In the genomic region with DNA sequence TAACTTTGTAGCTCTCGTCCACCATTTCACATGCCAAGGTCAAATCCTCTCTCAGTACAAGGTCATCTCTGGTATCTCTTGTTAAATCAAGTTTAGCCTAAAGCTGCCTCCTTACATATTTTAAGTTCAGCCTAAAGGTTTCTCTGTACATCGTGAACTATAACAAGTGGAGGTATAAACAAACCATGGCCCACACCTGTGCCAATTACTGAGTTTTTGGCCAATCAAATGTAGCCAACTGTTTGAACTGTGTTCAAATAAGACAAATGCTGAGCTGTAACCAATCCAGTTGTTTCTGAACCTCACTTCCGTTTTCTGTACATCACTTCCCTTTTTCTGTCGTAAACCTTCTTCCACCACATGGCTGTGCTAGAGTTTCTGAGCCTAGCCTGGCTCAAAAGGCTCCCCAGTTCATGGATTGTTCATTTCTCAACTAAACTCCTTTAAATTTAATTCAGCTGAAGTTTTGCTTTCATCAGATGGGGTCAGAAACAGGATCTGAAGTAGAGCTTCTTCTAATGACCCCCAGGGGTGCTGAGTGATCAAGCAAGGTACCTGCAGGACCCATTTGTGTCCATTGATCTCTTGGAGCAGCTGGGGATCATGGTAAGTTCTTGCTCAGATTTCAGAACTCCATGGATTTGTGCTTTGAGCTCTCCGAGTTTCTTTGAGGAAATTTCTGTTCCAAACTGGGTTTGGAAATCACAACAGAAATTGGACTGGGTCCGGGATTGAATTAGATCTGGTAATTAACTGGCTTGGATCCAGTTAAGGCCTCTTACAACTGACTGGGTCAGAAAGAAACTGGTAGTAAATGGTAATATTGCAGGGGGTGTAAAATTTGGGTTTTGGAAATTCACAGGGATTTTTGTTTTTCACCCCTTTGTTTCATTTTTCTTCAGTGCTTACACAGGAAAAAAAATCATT, we compare ENCODE assay signal across 9 cellular contexts. TPM values are rescaled to one million over a fixed set of nuclear protein-coding genes. Genes with fewer than 3 reads are reported as not detected.
DNase-seq lines count a peak whose midpoint lies in the region; ATAC-seq and TF ChIP-seq lines count a peak whose summit lies in the region.
"Had no signal": no experiment of that assay in that cellular context is flagged by ENCODE, and none has a peak within 500 bp of the region (broad histone marks: within the 10 kb centered on the region; RNA-seq: fewer than 3 reads in every experiment).

No MANE protein-coding gene starts in this region.

- peak; percentile 80 for ATAC-seq in GM18499 (IDR thresholded peaks at IDR 0.05; ENCODE audit: insufficient read depth, unreplicated experiment)

- H3K27ac ChIP-seq in neutrophil (peak overlapping the region; percentile 89), dorsolateral prefrontal cortex (no peak overlapping the region)

- peaks cover 18% of the 10 kb centered on the region; the same call in 1 of the 2 replicates for H3K36me3 ChIP-seq in HAP-1 (replicated peaks)
- H3K36me3 ChIP-seq in neutrophil, result no peaks in the 10 kb centered on the region

- DNase-seq in HAP-1 (ENCODE audit: low spot score in 2 of 2), result peak; percentile 54 to 87
- peak; percentile 14 for DNase-seq in NCI-H2029 treated with DMSO at 0.1 percent for 48 hours (lab: John Stamatoyannopoulos, UW)
- DNase-seq in activated T-helper 1 cell treated with anti-CD3 and anti-CD28 coated beads, Interleukin-12 subunit alpha, Interleukin-12 subunit beta, Interleukin-2, Interleukin-4 antibody, amounts not matched to agents 30 ng/mL and 10 ng/mL and 1 ng/mL, durations not matched to agents 14 hours and 24 hours and 36 hours (ENCODE audit: low spot score), result peak; percentile 38
- no peak for DNase-seq in dorsolateral prefrontal cortex
- DNase-seq in midbrain (lab: John Stamatoyannopoulos, UW), result no peak
- DNase-seq in amygdala (lab: John Stamatoyannopoulos, UW), result no peak

- H3K4me1 ChIP-seq in HAP-1 (peaks cover 16% of the 10 kb centered on the region), neutrophil (ENCODE audit: control insufficient read depth in 1 of 2, insufficient read depth in 1 of 2, low read depth in 1 of 2, low read length in 1 of 2) (peaks cover 25 to 27% of the 10 kb centered on the region in 2 experiments)

- H3K27me3 ChIP-seq in HAP-1 (ENCODE audit: low read depth) (no peaks in the 10 kb centered on the region), neutrophil (no peaks in the 10 kb centered on the region), dorsolateral prefrontal cortex (no peaks in the 10 kb centered on the region)

- H3K9me3 ChIP-seq in HAP-1, result no peaks in the 10 kb centered on the region
- no peaks in the 10 kb centered on the region for H3K9me3 ChIP-seq in neutrophil

- in situ Hi-C loops in HAP-1 (cut with MboI; ENCODE audit: low sequenced_read_pairs), result no loop called here

- H3K9me3 Mint-ChIP-seq in activated T-helper 1 cell treated with anti-CD3 and anti-CD28 coated beads, Interleukin-12 subunit alpha, Interleukin-12 subunit beta, Interleukin-2, Interleukin-4 antibody, amounts not matched to agents 30 ng/mL and 10 ng/mL and 1 ng/mL, durations not matched to agents 14 hours and 24 hours and 36 hours, result peaks cover 3% of the 10 kb centered on the region

- intact Hi-C loops in activated T-helper 1 cell treated with anti-CD3 and anti-CD28 coated beads, Interleukin-12 subunit alpha, Interleukin-12 subunit beta, Interleukin-2, Interleukin-4 antibody, amounts not matched to agents 30 ng/mL and 10 ng/mL and 1 ng/mL, durations not matched to agents 14 hours and 24 hours and 36 hours (cut with micrococcal nuclease), result loop anchor here (1.0 to 5.0 kb wide), 5 partner anchors 11 to 412 kb away; partner anchors contain the start of genes ANP32B, NANS, NCBP1 and TRMO
- intact Hi-C loops in dorsolateral prefrontal cortex (cut with DNase I), result no loop called here

- H3K27ac Mint-ChIP-seq in activated T-helper 1 cell treated with anti-CD3 and anti-CD28 coated beads, Interleukin-12 subunit alpha, Interleukin-12 subunit beta, Interleukin-2, Interleukin-4 antibody, amounts not matched to agents 30 ng/mL and 10 ng/mL and 1 ng/mL, durations not matched to agents 14 hours and 24 hours and 36 hours, result peak overlapping the region; percentile 86

- peak overlapping the region; percentile 87 for H3K4me3 Mint-ChIP-seq in activated T-helper 1 cell treated with anti-CD3 and anti-CD28 coated beads, Interleukin-12 subunit alpha, Interleukin-12 subunit beta, Interleukin-2, Interleukin-4 antibody, amounts not matched to agents 30 ng/mL and 10 ng/mL and 1 ng/mL, durations not matched to agents 14 hours and 24 hours and 36 hours

- peaks cover 6% of the 10 kb centered on the region for H3K27me3 Mint-ChIP-seq in activated T-helper 1 cell treated with anti-CD3 and anti-CD28 coated beads, Interleukin-12 subunit alpha, Interleukin-12 subunit beta, Interleukin-2, Interleukin-4 antibody, amounts not matched to agents 30 ng/mL and 10 ng/mL and 1 ng/mL, durations not matched to agents 14 hours and 24 hours and 36 hours (ENCODE audit: insufficient read depth)

- H3K4me1 Mint-ChIP-seq in activated T-helper 1 cell treated with anti-CD3 and anti-CD28 coated beads, Interleukin-12 subunit alpha, Interleukin-12 subunit beta, Interleukin-2, Interleukin-4 antibody, amounts not matched to agents 30 ng/mL and 10 ng/mL and 1 ng/mL, durations not matched to agents 14 hours and 24 hours and 36 hours (ENCODE audit: low read depth), result peaks cover 41% of the 10 kb centered on the region

- peaks cover 26% of the 10 kb centered on the region for H3K36me3 Mint-ChIP-seq in activated T-helper 1 cell treated with anti-CD3 and anti-CD28 coated beads, Interleukin-12 subunit alpha, Interleukin-12 subunit beta, Interleukin-2, Interleukin-4 antibody, amounts not matched to agents 30 ng/mL and 10 ng/mL and 1 ng/mL, durations not matched to agents 14 hours and 24 hours and 36 hours (ENCODE audit: low read depth)

- H3K4me3 ChIP-seq in HAP-1 (peak overlapping the region; percentile 50), neutrophil (ENCODE audit: low read depth in 1 of 2, low read length in 1 of 2) (peak overlapping the region; percentile 37 to 42), dorsolateral prefrontal cortex (peak overlapping the region in 9 of 59 donors; percentile 7 to 38 (median 22))
- H3K4me3 ChIP-seq: lung had no signal

- TF ChIP-seq CTCF in neutrophil (IDR thresholded peaks at IDR 0.05) (peak; percentile 58), dorsolateral prefrontal cortex (IDR thresholded peaks at IDR 0.05 in 54 of 56, conservative IDR thresholded peaks at IDR 0.05 in 2 of 56; ENCODE audit: low read depth in 1 of 56, partially characterized antibody in 56 of 56) (no peak)

RNA-seq across cellular contexts. Expression of gene NANS, which starts 11.0 kb away (rescaled TPM):
- total RNA-seq in activated T-helper 1 cell treated with anti-CD3 and anti-CD28 coated beads, Interleukin-12 subunit alpha, Interleukin-12 subunit beta, Interleukin-2, Interleukin-4 antibody, amounts not matched to agents 30 ng/mL and 10 ng/mL and 1 ng/mL, durations not matched to agents 14 hours and 24 hours and 36 hours, result 54.4 and 55.5 TPM in 2 replicates
- total RNA-seq in dorsolateral prefrontal cortex, result 10 to 100 TPM; 13.8 to 40.0 (median 23.9) TPM

Comparison
In these comparisons a context has a peak if more than half of its experiments do, and no peak if none do; other contexts are left out.
1. DNase-seq: peak in HAP-1 (2 of 2), NCI-H2029 treated with DMSO at 0.1 percent for 48 hours (single experiment) and activated T-helper 1 cell treated with anti-CD3 and anti-CD28 coated beads, Interleukin-12 subunit alpha, Interleukin-12 subunit beta, Interleukin-2, Interleukin-4 antibody, amounts not matched to agents 30 ng/mL and 10 ng/mL and 1 ng/mL, durations not matched to agents 14 hours and 24 hours and 36 hours (single experiment); none in dorsolateral prefrontal cortex (0 of 10), midbrain (single experiment) and amygdala (0 of 56).